In the genomic region with DNA sequence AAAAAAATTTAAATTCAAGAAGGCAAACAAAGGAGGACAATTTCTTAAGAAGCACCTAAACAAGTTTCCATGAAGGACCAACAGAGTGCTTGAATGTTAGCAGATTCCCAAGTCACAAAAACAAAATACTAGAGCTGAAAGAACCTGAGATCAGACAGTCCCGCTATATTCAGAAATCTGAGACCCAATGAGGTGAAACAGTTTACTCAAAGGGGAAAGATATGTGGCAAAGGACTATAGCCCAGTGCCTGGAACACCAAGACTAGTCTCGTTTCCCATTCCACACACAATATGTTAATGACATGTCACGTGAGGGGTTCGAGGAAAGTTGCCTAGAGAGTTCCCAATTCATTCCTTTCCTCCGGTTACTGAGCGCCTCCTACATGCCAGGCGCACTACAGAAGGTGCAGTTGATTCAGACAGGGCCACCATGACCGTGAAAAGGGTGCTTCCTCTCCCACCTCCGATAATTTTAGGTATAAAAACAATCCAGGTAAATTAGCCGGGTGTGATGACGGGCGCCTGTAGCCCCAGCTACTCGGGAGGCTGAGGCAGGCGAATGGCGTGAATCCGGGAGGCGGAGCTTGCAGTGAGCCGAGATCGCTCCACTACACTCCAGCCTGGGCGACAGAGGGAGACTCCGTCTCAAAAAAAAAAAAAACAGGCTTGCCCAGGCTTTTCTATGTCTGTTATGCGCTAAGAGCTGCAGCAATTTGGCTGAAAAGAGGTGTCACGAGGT, we compare ENCODE assay signal across 8 cellular contexts. TPM values are rescaled to one million over a fixed set of nuclear protein-coding genes. Genes with fewer than 3 reads are reported as not detected.
DNase-seq lines count a peak whose midpoint lies in the region; ATAC-seq, FAIRE-seq and TF ChIP-seq lines count a peak whose summit lies in the region.

No MANE protein-coding gene starts in this region.

- POLR2A ChIA-PET in CD4-positive, alpha-beta memory T cell (lab: Charles Lee; ENCODE audit: partially characterized antibody) = interaction anchor here (1.4 to 1.5 kb wide), 2 partner anchors 40 to 43 kb away, joined by 9 to 10 read pairs; no protein-coding TSS in a partner anchor
- POLR2A ChIA-PET in endothelial cell of umbilical vein (lab: Charles Lee) = no interaction called here

- H3K4me1 ChIP-seq in CD4-positive, alpha-beta memory T cell (ENCODE audit: insufficient read depth, low read length) = peaks cover 7% of the 10 kb centered on the region
- H3K4me1 ChIP-seq in endothelial cell of umbilical vein (ENCODE audit: control insufficient read depth, extremely low read depth, insufficient read depth, low read length) = peaks cover 37% of the 10 kb centered on the region

- no peaks in the 10 kb centered on the region for H3K9me3 ChIP-seq in CD4-positive, alpha-beta memory T cell (ENCODE audit: control insufficient read depth in 1 of 2, low read length in 2 of 2)
- H3K9me3 ChIP-seq in endothelial cell of umbilical vein (replicated peaks; ENCODE audit: control insufficient read depth, insufficient read depth, low read length) = no peaks in the 10 kb centered on the region

- no peaks in the 10 kb centered on the region for H3K9me1 ChIP-seq in endothelial cell of umbilical vein (replicated peaks; ENCODE audit: control insufficient read depth, extremely low read depth, insufficient read depth, low read length)

- H3K79me2 ChIP-seq in endothelial cell of umbilical vein (ENCODE audit: control insufficient read depth, insufficient read depth, low read length) = peaks cover 22% of the 10 kb centered on the region

- CTCF ChIA-PET in CD4-positive, alpha-beta memory T cell (lab: Charles Lee; ENCODE audit: partially characterized antibody) = interaction anchor here (0.7 to 1.8 kb wide), 6 partner anchors 25 to 106 kb away, joined by 3 to 10 read pairs (median 4); partner anchors contain the start of gene PRKCE
- CTCF ChIA-PET in activated CD8-positive, alpha-beta memory T cell treated with anti-CD3 and anti-CD28 coated beads, Interleukin-2, amount 10 ng/mL, durations not matched to agents 7 days and 5 days (lab: Charles Lee) = interaction anchor here (1.0 to 2.2 kb wide), 6 partner anchors 12 to 49 kb away, joined by 3 to 9 read pairs (median 3); no protein-coding TSS in a partner anchor
- CTCF ChIA-PET in endothelial cell of umbilical vein (lab: Charles Lee) = interaction anchor here (0.7 to 2.5 kb wide), 8 partner anchors 9 to 629 kb away, joined by 3 to 23 read pairs (median 4); no protein-coding TSS in a partner anchor

- peak overlapping the region; percentile 78 for H2AFZ ChIP-seq in endothelial cell of umbilical vein (ENCODE audit: low read depth, low read length)

- H3K4me2 ChIP-seq in endothelial cell of umbilical vein (ENCODE audit: insufficient read depth, low read length) = peak overlapping the region; percentile 96

- no peaks in the 10 kb centered on the region for H3K9me3 Mint-ChIP-seq in CD4-positive, alpha-beta memory T cell
- no peaks in the 10 kb centered on the region for H3K9me3 Mint-ChIP-seq in activated CD8-positive, alpha-beta memory T cell treated with anti-CD3 and anti-CD28 coated beads, Interleukin-2, amount 10 ng/mL, durations not matched to agents 7 days and 5 days (ENCODE audit: low read depth)

- no peak for FAIRE-seq in endothelial cell of umbilical vein (lab: Jason Lieb, UNC)

- intact Hi-C loops in CD4-positive, alpha-beta memory T cell (cut with micrococcal nuclease) = loop anchor here (1.0 to 2.0 kb wide), 2 partner anchors 41 to 42 kb away; partner anchors contain the start of gene PRKCE
- intact Hi-C loops in endothelial cell of umbilical vein (cut with micrococcal nuclease) = no loop called here

- H3K36me3 Mint-ChIP-seq in CD4-positive, alpha-beta memory T cell = peaks cover 0 to 7% of the 10 kb centered on the region in 2 donors
- no peaks in the 10 kb centered on the region for H3K36me3 Mint-ChIP-seq in activated CD8-positive, alpha-beta memory T cell treated with anti-CD3 and anti-CD28 coated beads, Interleukin-2, amount 10 ng/mL, durations not matched to agents 7 days and 5 days

- dilution Hi-C loops in endothelial cell of umbilical vein (cut with MboI; ENCODE audit: extremely low pct_ligation_motif_present, low sequenced_read_pairs) = no loop called here

- peak in 1 of 2 donors; percentile 9 for TF ChIP-seq CTCF in endothelial cell of umbilical vein (IDR thresholded peaks at IDR 0.05; ENCODE audit: extremely low read depth in 1 of 2, insufficient read depth in 1 of 2, low read depth in 1 of 2, low read length in 2 of 2)

- H3K27me3 ChIP-seq in CD4-positive, alpha-beta memory T cell (ENCODE audit: insufficient read depth, low read length) = no peaks in the 10 kb centered on the region
- no peaks in the 10 kb centered on the region for H3K27me3 ChIP-seq in endothelial cell of umbilical vein (ENCODE audit: control insufficient read depth in 2 of 2, insufficient read depth in 2 of 2, low read length in 2 of 2)

- peaks cover 17 to 28% (median 21%) of the 10 kb centered on the region in 4 donors for H3K4me1 Mint-ChIP-seq in CD4-positive, alpha-beta memory T cell
- H3K4me1 Mint-ChIP-seq in activated CD8-positive, alpha-beta memory T cell treated with anti-CD3 and anti-CD28 coated beads, Interleukin-2, amount 10 ng/mL, durations not matched to agents 7 days and 5 days = peaks cover 25% of the 10 kb centered on the region

- peak; percentile 56 for ATAC-seq in GM19455 (IDR thresholded peaks at IDR 0.05; ENCODE audit: unreplicated experiment)
- peak; percentile 31 for ATAC-seq in HG03571 (IDR thresholded peaks at IDR 0.05; ENCODE audit: unreplicated experiment)
- ATAC-seq in activated CD8-positive, alpha-beta memory T cell treated with anti-CD3 and anti-CD28 coated beads, Interleukin-2, amount 10 ng/mL, durations not matched to agents 7 days and 5 days = peak; percentile 76

- peak overlapping the region; percentile 89 for H3K9ac ChIP-seq in endothelial cell of umbilical vein (replicated peaks; ENCODE audit: extremely low read depth, insufficient read depth, low read length)

- peak overlapping the region; percentile 57 to 90 for H3K4me3 ChIP-seq in CD4-positive, alpha-beta memory T cell (ENCODE audit: low read length in 2 of 2)
- H3K4me3 ChIP-seq in endothelial cell of umbilical vein (replicated peaks in 1 of 3; ENCODE audit: insufficient read depth in 1 of 3, low read depth in 1 of 3, low read length in 3 of 3) = peak overlapping the region; percentile 74 to 92 (median 89)

- peak overlapping the region; percentile 93 to 98 (median 96) for H3K27ac Mint-ChIP-seq in CD4-positive, alpha-beta memory T cell
- peak overlapping the region; percentile 95 for H3K27ac Mint-ChIP-seq in activated CD8-positive, alpha-beta memory T cell treated with anti-CD3 and anti-CD28 coated beads, Interleukin-2, amount 10 ng/mL, durations not matched to agents 7 days and 5 days

- no peaks in the 10 kb centered on the region for H4K20me1 ChIP-seq in endothelial cell of umbilical vein (replicated peaks; ENCODE audit: control insufficient read depth, extremely low read depth, insufficient read depth, low read length)

- DNase-seq in CD4-positive, alpha-beta memory T cell = peak in 1 of 5 donors; percentile 67
- DNase-seq in NCI-H748 treated with DMSO at 0.1 percent for 48 hours (lab: John Stamatoyannopoulos, UW) (peak; percentile 6), endothelial cell of umbilical vein (ENCODE audit: low read depth, low spot score) (peak; percentile 80), midbrain (lab: John Stamatoyannopoulos, UW) (peak; percentile 72)
- peak; percentile 69 for DNase-seq in activated CD8-positive, alpha-beta memory T cell treated with anti-CD3 and anti-CD28 coated beads, Interleukin-2, amount 10 ng/mL, durations not matched to agents 7 days and 5 days
- peak; percentile 55 for DNase-seq in stimulated activated CD8-positive, alpha-beta memory T cell treated with anti-CD3 and anti-CD28 coated beads, Interleukin-4, amount 100 ng/mL, for 48 hours

- no peaks in the 10 kb centered on the region for H3K27me3 Mint-ChIP-seq in CD4-positive, alpha-beta memory T cell
- no peaks in the 10 kb centered on the region for H3K27me3 Mint-ChIP-seq in activated CD8-positive, alpha-beta memory T cell treated with anti-CD3 and anti-CD28 coated beads, Interleukin-2, amount 10 ng/mL, durations not matched to agents 7 days and 5 days

- peak; percentile 4 for TF ChIP-seq POLR2A in endothelial cell of umbilical vein (IDR thresholded peaks at IDR 0.05; ENCODE audit: low read depth, low read length)

- no peaks in the 10 kb centered on the region for H3K36me3 ChIP-seq in CD4-positive, alpha-beta memory T cell (ENCODE audit: insufficient read depth, low read length)
- no peaks in the 10 kb centered on the region for H3K36me3 ChIP-seq in endothelial cell of umbilical vein (ENCODE audit: control insufficient read depth in 2 of 2, extremely low read depth in 1 of 2, insufficient read depth in 2 of 2, low read length in 2 of 2)

- peak overlapping the region; percentile 94 to 99 (median 98) for H3K4me3 Mint-ChIP-seq in CD4-positive, alpha-beta memory T cell
- H3K4me3 Mint-ChIP-seq in activated CD8-positive, alpha-beta memory T cell treated with anti-CD3 and anti-CD28 coated beads, Interleukin-2, amount 10 ng/mL, durations not matched to agents 7 days and 5 days = peak overlapping the region; percentile 95

- H3K27ac ChIP-seq in CD4-positive, alpha-beta memory T cell (ENCODE audit: low read depth, low read length) = peak overlapping the region; percentile 63
- peak overlapping the region; percentile 94 for H3K27ac ChIP-seq in endothelial cell of umbilical vein (ENCODE audit: insufficient read depth, low read depth, low read length)

- BruUV-seq in endothelial cell of umbilical vein (replicated peaks; lab: Mats Ljungman, UMichigan) = TSS peak; percentile 62

RNA-seq across cellular contexts. Expression of gene SRBD1, which starts 0.6 kb away (rescaled TPM):
- total RNA-seq in CD4-positive, alpha-beta memory T cell = 10 to 100 TPM; 22.4 to 23.7 TPM
- 10 to 100 TPM in 1 of 2 donors, 1 to 10 TPM in 1; 10.0 to 12.2 TPM for polyA plus RNA-seq in CD4-positive, alpha-beta memory T cell
- 10 to 100 TPM; 17.6 to 22.2 TPM for total RNA-seq in activated CD8-positive, alpha-beta memory T cell treated with anti-CD3 and anti-CD28 coated beads, Interleukin-2, amount 10 ng/mL, durations not matched to agents 7 days and 5 days
- 12.5 and 12.9 TPM in 2 replicates for total RNA-seq in endothelial cell of umbilical vein
- polyA plus RNA-seq in endothelial cell of umbilical vein = 2.0 and 3.7 TPM in 2 replicates
- polyA plus RNA-seq in endothelial cell of umbilical vein (2011; cell fraction: cytosol; rRNA removed) = 4.3 and 5.0 TPM in 2 replicates
- polyA plus RNA-seq in endothelial cell of umbilical vein (2011; cell fraction: nucleus; rRNA removed) = 8.6 and 9.5 TPM in 2 replicates
- polyA plus RNA-seq in endothelial cell of umbilical vein (2012) = 10.8 and 11.9 TPM in 2 replicates
- 15.7 and 18.2 TPM in 2 replicates for polyA minus RNA-seq in endothelial cell of umbilical vein
- polyA minus RNA-seq in endothelial cell of umbilical vein (2011; cell fraction: cytosol; rRNA and poly(A)+ RNA removed) = 14.0 TPM
- polyA minus RNA-seq in endothelial cell of umbilical vein (2011; cell fraction: nucleus; rRNA and poly(A)+ RNA removed) = 32.2 and 39.4 TPM in 2 replicates

RNA-seq across cellular contexts. Expression of gene PRKCE, which starts 41.0 kb away (rescaled TPM):
- 10 to 100 TPM; 19.2 to 21.7 TPM for total RNA-seq in CD4-positive, alpha-beta memory T cell
- polyA plus RNA-seq in CD4-positive, alpha-beta memory T cell = 1 to 10 TPM; 1.8 to 2.7 TPM
- total RNA-seq in activated CD8-positive, alpha-beta memory T cell treated with anti-CD3 and anti-CD28 coated beads, Interleukin-2, amount 10 ng/mL, durations not matched to agents 7 days and 5 days = 10 to 100 TPM; 16.7 to 39.2 TPM
- 27.9 and 31.9 TPM in 2 replicates for total RNA-seq in endothelial cell of umbilical vein
- polyA plus RNA-seq in endothelial cell of umbilical vein = 31.5 and 33.9 TPM in 2 replicates
- polyA plus RNA-seq in endothelial cell of umbilical vein (2011; cell fraction: cytosol; rRNA removed) = 26.0 and 29.6 TPM in 2 replicates
- 42.5 and 48.6 TPM in 2 replicates for polyA plus RNA-seq in endothelial cell of umbilical vein (2011; cell fraction: nucleus; rRNA removed)
- polyA plus RNA-seq in endothelial cell of umbilical vein (2012) = 32.0 and 35.1 TPM in 2 replicates
- 132 and 140 TPM in 2 replicates for polyA minus RNA-seq in endothelial cell of umbilical vein
- polyA minus RNA-seq in endothelial cell of umbilical vein (2011; cell fraction: cytosol; rRNA and poly(A)+ RNA removed) = 21.7 TPM
- polyA minus RNA-seq in endothelial cell of umbilical vein (2011; cell fraction: nucleus; rRNA and poly(A)+ RNA removed) = 151 and 175 TPM in 2 replicates
